Comparison of ENCODE assay signal across 18 cellular contexts in genomic region chr2:173522356-173522755, GRCh38.
"Had no signal": no experiment of that assay in that cellular context is flagged by ENCODE, and none has a peak within 500 bp of the region (broad histone marks: within the 10 kb centered on the region; RNA-seq: fewer than 3 reads in every experiment).

No MANE protein-coding gene starts in this region.

- H3K9me3 ChIP-seq: colonic mucosa, esophagus squamous epithelium, ovary, thyroid gland, upper lobe of left lung, uterus had no signal

- H3K4me3 ChIP-seq: colonic mucosa, esophagus squamous epithelium, ovary, right atrium auricular region, suprapubic skin, thyroid gland, upper lobe of left lung, uterus had no signal

- DNase-seq: colonic mucosa; dermis blood vessel endothelial cell; esophagus squamous epithelium; foreskin melanocyte; head of caudate nucleus; hippocampal formation; naive thymus-derived CD8-positive, alpha-beta T cell; ovary; small intestine; stimulated activated CD4-positive, alpha-beta T cell treated with anti-CD3 and anti-CD28 coated beads, Interleukin-4, amount 100 ng/mL, for 1 hour; stimulated activated CD8-positive, alpha-beta memory T cell treated with anti-CD3 and anti-CD28 coated beads, Interleukin-4, amount 100 ng/mL, for 48 hours; stimulated activated naive CD8-positive, alpha-beta T cell treated with anti-CD3 and anti-CD28 coated beads, Interleukin-15, Interleukin-2, amounts not matched to agents 100 U/mL and 50 U/mL, for 24 hours; thyroid gland; upper lobe of left lung; uterus had no signal

- H3K36me3 ChIP-seq: colonic mucosa, esophagus squamous epithelium, ovary, right atrium auricular region, suprapubic skin, thyroid gland, upper lobe of left lung, uterus had no signal

- H3K27me3 ChIP-seq: colonic mucosa, ovary, right atrium auricular region, suprapubic skin, thyroid gland, upper lobe of left lung, uterus had no signal

- ATAC-seq: naive thymus-derived CD8-positive, alpha-beta T cell; stimulated activated effector memory CD8-positive, alpha-beta T cell treated with anti-CD3 and anti-CD28 coated beads, Interleukin-12 subunit alpha, Interleukin-12 subunit beta, amount 100 ng/mL, for 72 hours; stimulated activated naive CD8-positive, alpha-beta T cell treated with anti-CD3 and anti-CD28 coated beads, Interleukin-15, Interleukin-2, amounts not matched to agents 100 U/mL and 50 U/mL, for 24 hours had no signal

- H3K4me1 ChIP-seq: colonic mucosa, esophagus squamous epithelium, right atrium auricular region, thyroid gland, upper lobe of left lung, uterus had no signal

- H3K27ac ChIP-seq: colonic mucosa, esophagus squamous epithelium, ovary, right atrium auricular region, suprapubic skin, thyroid gland, upper lobe of left lung, uterus had no signal
